8 cellular contexts compared by ENCODE assay signal in genomic region chr2:26768759-26769500, GRCh38. TPM values are rescaled to one million over a fixed set of nuclear protein-coding genes. Genes with fewer than 3 reads are reported as not detected.
DNase-seq lines count a peak whose midpoint lies in the region; TF ChIP-seq lines count a peak whose summit lies in the region.

No MANE protein-coding gene starts in this region.

- no peak overlapping the region for H3K9ac ChIP-seq in parathyroid adenoma

- H3K79me2 ChIP-seq in parathyroid adenoma = peaks cover 10% of the 10 kb centered on the region

- DNase-seq in ELR (ENCODE audit: low read depth) = peak; percentile 62
- peak; percentile 31 to 61 for DNase-seq in SJSA1 (ENCODE audit: low read depth in 1 of 2, low spot score in 2 of 2)
- peak; percentile 58 for DNase-seq in fibroblast of pulmonary artery (ENCODE audit: low read depth)
- DNase-seq in DMS79 (lab: John Stamatoyannopoulos, UW) = no peak
- DNase-seq in H7 = no peak
- DNase-seq in NCI-H524 treated with DMSO at 0.1 percent for 48 hours (lab: John Stamatoyannopoulos, UW) = no peak
- DNase-seq in AG08396 (ENCODE audit: low spot score) = no peak

- H3K4me2 ChIP-seq in parathyroid adenoma (ENCODE audit: low read length) = peak overlapping the region; percentile 24

- H3K27me3 ChIP-seq in SJSA1 (replicated peaks) (no peaks in the 10 kb centered on the region), parathyroid adenoma (ENCODE audit: control insufficient read depth, insufficient read depth, low read length) (no peaks in the 10 kb centered on the region), H7 (ENCODE audit: control insufficient read depth, insufficient read depth, low read length) (no peaks in the 10 kb centered on the region)

- no peak overlapping the region for H3K4me3 ChIP-seq in SJSA1
- no peak overlapping the region for H3K4me3 ChIP-seq in fibroblast of pulmonary artery (replicated peaks; ENCODE audit: low read depth, low read length)
- no peak overlapping the region for H3K4me3 ChIP-seq in parathyroid adenoma (ENCODE audit: low read depth, low read length)
- no peak overlapping the region for H3K4me3 ChIP-seq in H7 (ENCODE audit: insufficient read depth, low read depth, low read length)

- H3K27ac ChIP-seq in SJSA1 (0 out of 2 replicates have a peak overlapping the region, but pooled peaks have one; percentile 9), parathyroid adenoma (peak overlapping the region; percentile 95)

- H2AFZ ChIP-seq in parathyroid adenoma = no peak overlapping the region

- H3K4me1 ChIP-seq in SJSA1 (replicated peaks) (peaks cover 24% of the 10 kb centered on the region), parathyroid adenoma (peaks cover 55% of the 10 kb centered on the region)

- TF ChIP-seq CTCF in fibroblast of pulmonary artery (IDR thresholded peaks at IDR 0.05; ENCODE audit: low read length, missing control alignments) (no peak), parathyroid adenoma (IDR thresholded peaks at IDR 0.05) (no peak)

- peaks cover 81% of the 10 kb centered on the region for H3K36me3 ChIP-seq in SJSA1
- H3K36me3 ChIP-seq in parathyroid adenoma (ENCODE audit: control insufficient read depth, insufficient read depth, low read length) = no peaks in the 10 kb centered on the region
- no peaks in the 10 kb centered on the region for H3K36me3 ChIP-seq in H7 (replicated peaks; ENCODE audit: control insufficient read depth, insufficient read depth, low read length)

- H3K9me3 ChIP-seq in SJSA1 (replicated peaks) (no peaks in the 10 kb centered on the region), parathyroid adenoma (ENCODE audit: control insufficient read depth, low read length) (no peaks in the 10 kb centered on the region)

RNA-seq across cellular contexts. Expression of gene SLC35F6, which starts 4.8 kb away (rescaled TPM):
- 35.9 and 55.2 TPM in 2 replicates for total RNA-seq in SJSA1 (2014; rRNA removed; shearing (Covaris generic))
- 10.7 and 15.4 TPM in 2 replicates for total RNA-seq in H7 (2014; rRNA removed; shearing (Covaris generic))

RNA-seq across cellular contexts. Expression of gene CENPA, which starts 16.9 kb away (rescaled TPM):
- 17.9 and 42.8 TPM in 2 replicates for total RNA-seq in SJSA1 (2014; rRNA removed; shearing (Covaris generic))
- 34.0 and 38.2 TPM in 2 replicates for total RNA-seq in H7 (2014; rRNA removed; shearing (Covaris generic))

Comparison
In these comparisons a context has a peak if more than half of its experiments do, and no peak if none do; other contexts are left out.
1. DNase-seq: peak in ELR (single experiment), SJSA1 (2 of 2) and fibroblast of pulmonary artery (single experiment); none in DMS79 (single experiment), H7 (single experiment), NCI-H524 treated with DMSO at 0.1 percent for 48 hours (single experiment) and AG08396 (single experiment).